ENCODE assay signal across 18 cellular contexts in the genomic region with DNA sequence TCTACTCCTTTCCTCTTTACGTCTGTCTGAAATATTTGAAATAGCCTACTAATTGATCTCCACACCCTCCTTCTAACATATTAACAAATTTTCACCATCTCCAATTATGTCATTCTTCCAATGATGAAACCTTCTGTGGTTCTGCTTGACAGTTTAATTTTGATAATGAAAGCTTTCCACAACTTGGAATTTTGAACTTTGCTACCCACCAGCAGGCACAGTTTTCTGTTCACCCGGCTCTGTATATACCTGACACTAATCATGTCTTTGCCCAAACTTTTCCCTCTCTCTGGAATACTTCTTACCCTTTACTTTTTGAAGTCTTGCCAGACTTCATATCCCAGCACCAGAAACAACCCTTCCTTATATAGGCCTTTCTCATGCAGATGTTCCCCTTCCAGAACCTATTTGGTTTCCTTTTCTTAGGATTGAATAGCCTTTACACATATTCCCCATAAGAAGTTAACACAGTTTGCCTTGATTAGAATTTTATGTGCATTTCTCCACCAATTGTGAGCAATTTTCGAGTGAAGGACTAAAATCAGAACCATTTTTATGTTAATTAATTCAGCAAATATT.
DNase-seq lines count a peak whose midpoint lies in the region; ATAC-seq, FAIRE-seq and TF ChIP-seq lines count a peak whose summit lies in the region.
"Had no signal": no experiment of that assay in that cellular context is flagged by ENCODE, and none has a peak within 500 bp of the region (broad histone marks: within the 10 kb centered on the region; RNA-seq: fewer than 3 reads in every experiment).

No MANE protein-coding gene starts in this region.

- no peaks in the 10 kb centered on the region for H3K36me3 Mint-ChIP-seq in astrocyte (ENCODE audit: low read depth, unreplicated experiment)

- H3K9ac ChIP-seq in astrocyte (ENCODE audit: low read length), result no peak overlapping the region
- H3K9ac ChIP-seq in iPS-20b (ENCODE audit: low read depth, low read length), result no peak overlapping the region
- H3K9ac ChIP-seq: BLaER1 treated with 17β-estradiol and CSF1 and Interleukin-3, amounts not matched to agents 10 nM and 100 nM had no signal

- no peaks in the 10 kb centered on the region for H3K9me3 Mint-ChIP-seq in astrocyte (ENCODE audit: unreplicated experiment)
- H3K9me3 Mint-ChIP-seq: CD4-positive, alpha-beta T cell; HFFc6 had no signal

- H3K9me3 ChIP-seq in astrocyte (ENCODE audit: insufficient read depth, low read depth, low read length) (no peaks in the 10 kb centered on the region), iPS-20b (ENCODE audit: insufficient read depth, low read depth, low read length) (no peaks in the 10 kb centered on the region)
- H3K9me3 ChIP-seq: BLaER1 treated with 17β-estradiol and CSF1 and Interleukin-3, amounts not matched to agents 10 nM and 100 nM had no signal

- no peak for TF ChIP-seq CTCF in 22Rv1 (IDR thresholded peaks at IDR 0.05)
- TF ChIP-seq CTCF in astrocyte (IDR thresholded peaks at IDR 0.05; ENCODE audit: insufficient read depth, low read depth, low read length), result no peak

- H3K4me3 ChIP-seq in astrocyte (ENCODE audit: insufficient read depth, low read depth, low read length) (no peak overlapping the region), iPS-20b (ENCODE audit: low read length) (peak overlapping the region; percentile 19; the same call in 1 of the 2 replicates)
- H3K4me3 ChIP-seq: BLaER1 treated with 17β-estradiol and CSF1 and Interleukin-3, amounts not matched to agents 10 nM and 100 nM; GM12878 had no signal

- peaks cover 5% of the 10 kb centered on the region for H3K4me1 ChIP-seq in astrocyte (ENCODE audit: insufficient read depth, low read length)
- peaks cover 30% of the 10 kb centered on the region for H3K4me1 ChIP-seq in iPS-20b (ENCODE audit: insufficient read depth, low read length)

- no peak overlapping the region for H3K27ac Mint-ChIP-seq in astrocyte (ENCODE audit: unreplicated experiment)
- H3K27ac Mint-ChIP-seq: CD4-positive, alpha-beta T cell; HFFc6 had no signal

- H3K27me3 Mint-ChIP-seq in astrocyte (ENCODE audit: low read depth, unreplicated experiment), result no peaks in the 10 kb centered on the region
- H3K27me3 Mint-ChIP-seq: CD4-positive, alpha-beta T cell had no signal

- no peak for ATAC-seq in HG03378 (IDR thresholded peaks at IDR 0.05; ENCODE audit: unreplicated experiment)
- ATAC-seq in HG02623 (IDR thresholded peaks at IDR 0.05; ENCODE audit: unreplicated experiment), result no peak
- ATAC-seq: GM12878 had no signal

- H3K79me2 ChIP-seq in astrocyte (ENCODE audit: insufficient read depth, low read length), result no peaks in the 10 kb centered on the region

- H3K4me1 Mint-ChIP-seq in astrocyte (ENCODE audit: low read depth, unreplicated experiment), result peaks cover 38% of the 10 kb centered on the region

- H3K27me3 ChIP-seq in astrocyte (ENCODE audit: insufficient read depth, low read length) (no peaks in the 10 kb centered on the region), iPS-20b (ENCODE audit: insufficient read depth, low read length) (no peaks in the 10 kb centered on the region)
- H3K27me3 ChIP-seq: BLaER1 treated with 17β-estradiol and CSF1 and Interleukin-3, amounts not matched to agents 10 nM and 100 nM had no signal

- no peak overlapping the region for H3K4me3 Mint-ChIP-seq in astrocyte (ENCODE audit: unreplicated experiment)
- H3K4me3 Mint-ChIP-seq: CD4-positive, alpha-beta T cell; HFFc6 had no signal

- H2AFZ ChIP-seq in astrocyte (ENCODE audit: low read depth, low read length), result no peak overlapping the region

- DNase-seq in HTR-8/SVneo (ENCODE audit: insufficient read length, low spot score) (no peak), astrocyte (ENCODE audit: low read depth) (no peak), RKO (ENCODE audit: low spot score) (no peak)
- DNase-seq in stimulated activated CD4-positive, alpha-beta T cell treated with anti-CD3 and anti-CD28 coated beads, Interleukin-12 subunit alpha, Interleukin-12 subunit beta, amount 100 ng/mL, for 4 hours, result no peak
- DNase-seq: ACHN; CD4-positive, alpha-beta T cell; DMS79; GOT3; HCEC 1CT; HFFc6; KBM-7 had no signal

- H4K20me1 ChIP-seq in astrocyte (ENCODE audit: insufficient read depth, low read length), result no peaks in the 10 kb centered on the region

- FAIRE-seq in HTR-8/SVneo (lab: Jason Lieb, UNC) (peak; percentile 33), astrocyte (lab: Jason Lieb, UNC) (peak; percentile 20)
- FAIRE-seq: GM12878, GM18507 had no signal

- H3K27ac ChIP-seq in 22Rv1 (peak overlapping the region; percentile 34), astrocyte (ENCODE audit: low read depth, low read length) (no peak overlapping the region), iPS-20b (ENCODE audit: low read length) (no peak overlapping the region)
- H3K27ac ChIP-seq: BLaER1 treated with 17β-estradiol and CSF1 and Interleukin-3, amounts not matched to agents 10 nM and 100 nM had no signal

- H3K36me3 ChIP-seq in astrocyte (ENCODE audit: insufficient read depth, low read length) (no peaks in the 10 kb centered on the region), iPS-20b (ENCODE audit: insufficient read depth, low read depth, low read length) (no peaks in the 10 kb centered on the region)
- H3K36me3 ChIP-seq: BLaER1 treated with 17β-estradiol and CSF1 and Interleukin-3, amounts not matched to agents 10 nM and 100 nM had no signal

- no peak overlapping the region for H3K4me2 ChIP-seq in astrocyte (ENCODE audit: low read length)
- H3K4me2 ChIP-seq: BLaER1 treated with 17β-estradiol and CSF1 and Interleukin-3, amounts not matched to agents 10 nM and 100 nM had no signal
